2 cellular contexts compared by ENCODE assay signal in the genomic region with DNA sequence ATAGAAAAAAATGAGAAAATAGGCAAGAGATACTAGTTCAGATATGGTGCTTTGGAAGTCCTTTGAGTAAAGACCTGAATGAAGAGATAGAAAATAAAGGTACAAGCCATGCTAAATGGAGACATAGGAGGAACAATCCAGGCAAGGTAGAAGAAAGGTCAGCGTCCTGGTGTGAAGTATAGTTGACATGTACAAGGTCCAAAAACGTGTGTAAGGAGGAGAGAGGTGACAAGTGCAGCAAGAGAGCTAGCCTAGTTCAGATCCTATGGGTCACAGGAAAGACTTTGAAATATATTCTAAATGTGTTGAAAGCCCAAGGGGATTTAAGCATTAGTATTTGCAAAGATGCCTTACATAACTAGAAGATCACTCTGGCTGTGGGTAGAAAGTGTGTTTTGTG.
TF ChIP-seq lines count a peak whose summit lies in the region.

No MANE protein-coding gene starts in this region.

TF ChIP-seq in liver, 16 proteins besides CTCF, POLR2A, EP300 and RAD21 (continued from another document):
- peak; percentile 14 to 27 for TF ChIP-seq HNF4A (conservative IDR thresholded peaks at IDR 0.05)
TF ChIP-seq in liver: peak in this region for 1.

TF ChIP-seq in HepG2, 621 proteins besides CTCF, POLR2A, EP300 and RAD21 (continued from another document):
- TF ChIP-seq ZNF614 (CRISPR knock-in tag; IDR thresholded peaks at IDR 0.05; ENCODE audit: borderline replicate concordance) (no peak), EEA1 (CRISPR knock-in tag; IDR thresholded peaks at IDR 0.05; ENCODE audit: borderline replicate concordance) (no peak), ZNF431 (CRISPR knock-in tag; IDR thresholded peaks at IDR 0.05; ENCODE audit: borderline replicate concordance, low read depth) (no peak), ZNF776 (CRISPR knock-in tag; IDR thresholded peaks at IDR 0.05) (no peak), SRSF1 (optimal IDR thresholded peaks at IDR 0.05; ENCODE audit: low read depth, low read length) (no peak), XRCC5 (optimal IDR thresholded peaks at IDR 0.05; ENCODE audit: low read length) (no peak), NFE2 (CRISPR knock-in tag; IDR thresholded peaks at IDR 0.05) (no peak), STAT5B (CRISPR knock-in tag; IDR thresholded peaks at IDR 0.05) (no peak), ZSCAN20 (CRISPR knock-in tag; IDR thresholded peaks at IDR 0.05; ENCODE audit: borderline replicate concordance) (no peak), ZNF296 (CRISPR knock-in tag; conservative IDR thresholded peaks at IDR 0.05) (no peak), ZNF678 (CRISPR knock-in tag; IDR thresholded peaks at IDR 0.05) (no peak), ZNF20 (CRISPR knock-in tag; IDR thresholded peaks at IDR 0.05) (no peak), REL (CRISPR knock-in tag; conservative IDR thresholded peaks at IDR 0.05) (no peak)
- TF ChIP-seq, protein P1, sequence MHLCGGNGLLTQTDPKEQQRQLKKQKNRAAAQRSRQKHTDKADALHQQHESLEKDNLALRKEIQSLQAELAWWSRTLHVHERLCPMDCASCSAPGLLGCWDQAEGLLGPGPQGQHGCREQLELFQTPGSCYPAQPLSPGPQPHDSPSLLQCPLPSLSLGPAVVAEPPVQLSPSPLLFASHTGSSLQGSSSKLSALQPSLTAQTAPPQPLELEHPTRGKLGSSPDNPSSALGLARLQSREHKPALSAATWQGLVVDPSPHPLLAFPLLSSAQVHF (CRISPR knock-in tag; IDR thresholded peaks at IDR 0.05), result no peak
- TF ChIP-seq, protein P2, sequence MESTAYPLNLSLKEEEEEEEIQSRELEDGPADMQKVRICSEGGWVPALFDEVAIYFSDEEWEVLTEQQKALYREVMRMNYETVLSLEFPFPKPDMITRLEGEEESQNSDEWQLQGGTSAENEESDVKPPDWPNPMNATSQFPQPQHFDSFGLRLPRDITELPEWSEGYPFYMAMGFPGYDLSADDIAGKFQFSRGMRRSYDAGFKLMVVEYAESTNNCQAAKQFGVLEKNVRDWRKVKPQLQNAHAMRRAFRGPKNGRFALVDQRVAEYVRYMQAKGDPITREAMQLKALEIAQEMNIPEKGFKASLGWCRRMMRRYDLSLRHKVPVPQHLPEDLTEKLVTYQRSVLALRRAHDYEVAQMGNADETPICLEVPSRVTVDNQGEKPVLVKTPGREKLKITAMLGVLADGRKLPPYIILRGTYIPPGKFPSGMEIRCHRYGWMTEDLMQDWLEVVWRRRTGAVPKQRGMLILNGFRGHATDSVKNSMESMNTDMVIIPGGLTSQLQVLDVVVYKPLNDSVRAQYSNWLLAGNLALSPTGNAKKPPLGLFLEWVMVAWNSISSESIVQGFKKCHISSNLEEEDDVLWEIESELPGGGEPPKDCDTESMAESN (CRISPR knock-in tag; conservative IDR thresholded peaks at IDR 0.05), result no peak
TF ChIP-seq in HepG2: peak in this region for 0.
